Comparison of ENCODE assay signal across 30 cellular contexts in the genomic region with DNA sequence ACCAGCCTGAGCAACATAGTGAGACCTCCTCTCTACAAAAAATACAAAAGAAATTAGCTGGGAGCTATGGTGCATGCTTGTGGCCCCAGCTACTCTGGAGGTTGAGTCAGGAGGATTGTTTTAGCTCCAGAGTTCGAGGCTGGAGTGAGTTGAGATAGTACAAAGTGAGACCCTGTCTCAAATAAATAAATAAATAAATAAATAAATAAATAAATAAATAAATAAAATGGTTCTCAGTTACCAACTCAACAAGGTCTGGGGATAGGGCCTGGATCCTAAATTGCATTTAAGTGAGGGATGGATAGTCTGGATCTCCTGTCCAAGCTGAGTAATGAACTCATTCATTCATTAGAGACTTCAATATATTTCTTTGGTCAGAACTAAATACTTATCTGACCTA.
DNase-seq lines count a peak whose midpoint lies in the region; ATAC-seq, FAIRE-seq and TF ChIP-seq lines count a peak whose summit lies in the region.
"Had no signal": no experiment of that assay in that cellular context is flagged by ENCODE, and none has a peak within 500 bp of the region (broad histone marks: within the 10 kb centered on the region; RNA-seq: fewer than 3 reads in every experiment).

No MANE protein-coding gene starts in this region.

- no peaks in the 10 kb centered on the region for H3K36me3 ChIP-seq in HEK293 (ENCODE audit: control insufficient read depth in 2 of 2, insufficient read depth in 1 of 2, low read length in 2 of 2)
- H3K36me3 ChIP-seq: BE2C; BLaER1; BLaER1 treated with 17β-estradiol and CSF1 and Interleukin-3, amounts not matched to agents 10 nM and 100 nM had no signal

- H3K4me1 ChIP-seq in A549: no peaks in the 10 kb centered on the region
- no peaks in the 10 kb centered on the region for H3K4me1 ChIP-seq in HEK293 (ENCODE audit: control insufficient read depth, insufficient read depth, low read length)
- H3K4me1 ChIP-seq: BE2C; BLaER1; BLaER1 treated with 17β-estradiol and CSF1 and Interleukin-3, amounts not matched to agents 10 nM and 100 nM; Caco-2 had no signal

- no peak for TF ChIP-seq EP300 in A549 (IDR thresholded peaks at IDR 0.05)

- CTCF ChIA-PET in A549 (lab: Yijun Ruan, JAX) (interaction anchor here (0.6 to 0.7 kb wide), 2 partner anchors 480 to 594 kb away, joined by 3 to 5 read pairs; no protein-coding TSS in a partner anchor), HEK293 (lab: Yijun Ruan, JAX) (interaction anchor here (0.6 kb wide), 1 partner anchor 12 kb away, joined by 9 read pairs; no protein-coding TSS in a partner anchor)

- no peak for TF ChIP-seq POLR2A in A549 (IDR thresholded peaks at IDR 0.05; ENCODE audit: low read length)

- H3K27ac ChIP-seq in A549: no peak overlapping the region
- no peak overlapping the region for H3K27ac ChIP-seq in HEK293 (ENCODE audit: extremely low read depth, low read depth, low read length)
- H3K27ac ChIP-seq: 22Rv1; BLaER1; BLaER1 treated with 17β-estradiol and CSF1 and Interleukin-3, amounts not matched to agents 10 nM and 100 nM; C4-2B had no signal

- H3K4me3 ChIP-seq in A549: no peak overlapping the region
- no peak overlapping the region for H3K4me3 ChIP-seq in HEK293 (ENCODE audit: low read depth, low read length)
- H3K4me3 ChIP-seq: BLaER1; BLaER1 treated with 17β-estradiol and CSF1 and Interleukin-3, amounts not matched to agents 10 nM and 100 nM had no signal

- FAIRE-seq in A549 (lab: Jason Lieb, UNC): no peak
- FAIRE-seq: A204.1, D721Med had no signal

- no peak for ATAC-seq in A549
- ATAC-seq: CD8-positive, alpha-beta T cell had no signal

- WGBS in A549 (ENCODE audit: missing lambda C conversion rate): 0% methylated on average over 1 of the region's 1 CpG

- TF ChIP-seq CTCF in A549 (IDR thresholded peaks at IDR 0.05) (no peak), HEK293 (tag by site-specific recombination; IDR thresholded peaks at IDR 0.05) (no peak)

- H3K9me3 ChIP-seq in A549: no peaks in the 10 kb centered on the region
- H3K9me3 ChIP-seq in HEK293 (ENCODE audit: control insufficient read depth, insufficient read depth, low read depth, low read length): no peaks in the 10 kb centered on the region
- H3K9me3 ChIP-seq: BE2C; BLaER1; BLaER1 treated with 17β-estradiol and CSF1 and Interleukin-3, amounts not matched to agents 10 nM and 100 nM; Caco-2 had no signal

- no peak overlapping the region for H3K4me2 ChIP-seq in A549
- H3K4me2 ChIP-seq: BLaER1; BLaER1 treated with 17β-estradiol and CSF1 and Interleukin-3, amounts not matched to agents 10 nM and 100 nM had no signal

- TF ChIP-seq RAD21 in A549 (conservative IDR thresholded peaks at IDR 0.05 in 1 of 2, IDR thresholded peaks at IDR 0.05 in 1 of 2): no peak

- POLR2A ChIA-PET in A549 (lab: Yijun Ruan, JAX): interaction anchor here (0.6 kb wide), 1 partner anchor 158 kb away, joined by 3 read pairs; no protein-coding TSS in a partner anchor
- POLR2A ChIA-PET in HEK293 (lab: Yijun Ruan, JAX): no interaction called here

- DNase-seq in A549 (ENCODE audit: low read depth in 1 of 2, low spot score in 1 of 2) (no peak), GOT3 (lab: John Stamatoyannopoulos, UW) (no peak)
- no peak for DNase-seq in stimulated activated CD4-positive, alpha-beta T cell treated with anti-CD3 and anti-CD28 coated beads, Interleukin-4, amount 100 ng/mL, for 4 hours
- DNase-seq: 8988T; ACHN; AML-193; BE2C; C1 segment of cervical spinal cord; Caco-2; Calu3; CD4-positive, alpha-beta memory T cell; CD4-positive, alpha-beta T cell; CD4-positive, CD25-positive, alpha-beta regulatory T cell; CD8-positive, alpha-beta memory T cell; CD8-positive, alpha-beta T cell; COR-L47; DMS 273 treated with DMSO at 0.1 percent for 48 hours; DMS153; DMS53; DMS79; DMS79 treated with DMSO at 0.1 percent for 48 hours; DND-41; EL had no signal

TF ChIP-seq in A549, 52 proteins besides CTCF, POLR2A, EP300 and RAD21:
- peak; percentile 62 for TF ChIP-seq ZC3H11A (IDR thresholded peaks at IDR 0.05)
- TF ChIP-seq SMC3 (IDR thresholded peaks at IDR 0.05): no peak

TF ChIP-seq in HEK293, 187 proteins besides CTCF, POLR2A, EP300 and RAD21 (continues in another document):
- TF ChIP-seq ZNF510 (tag by site-specific recombination; IDR thresholded peaks at IDR 0.05; ENCODE audit: insufficient replicate concordance): peak; percentile 73
- TF ChIP-seq ZNF19 (tag by site-specific recombination; IDR thresholded peaks at IDR 0.05; ENCODE audit: low read depth): 0 out of 2 replicates have a peak, but pooled peaks have one; percentile 69
- no peak for TF ChIP-seq OVOL3 (tag by site-specific recombination; IDR thresholded peaks at IDR 0.05)
- TF ChIP-seq ZNF670 (tag by site-specific recombination; IDR thresholded peaks at IDR 0.05; ENCODE audit: low read depth): no peak
- TF ChIP-seq ZNF677 (tag by site-specific recombination; IDR thresholded peaks at IDR 0.05): no peak
- peak; percentile 88 for TF ChIP-seq ZNF555 (tag by site-specific recombination; conservative IDR thresholded peaks at IDR 0.05)
- peak; percentile 27; the same call in 1 of the 2 replicates for TF ChIP-seq ZNF341 (tag by site-specific recombination; IDR thresholded peaks at IDR 0.05; ENCODE audit: low read depth)
- 0 out of 2 replicates have a peak, but pooled peaks have one; percentile 23 for TF ChIP-seq ZNF266 (tag by site-specific recombination; IDR thresholded peaks at IDR 0.05; ENCODE audit: low read depth)
- TF ChIP-seq ZBTB8A (tag by site-specific recombination; IDR thresholded peaks at IDR 0.05): peak; percentile 52; the same call in 1 of the 2 replicates
- no peak for TF ChIP-seq ZNF302 (tag by site-specific recombination; IDR thresholded peaks at IDR 0.05; ENCODE audit: low read depth)
- peak; percentile 32; the same call in 1 of the 2 replicates for TF ChIP-seq GLI2 (tag by site-specific recombination; IDR thresholded peaks at IDR 0.05; ENCODE audit: borderline replicate concordance, low read depth)
- TF ChIP-seq ZBTB21 (tag by site-specific recombination; IDR thresholded peaks at IDR 0.05): 0 out of 2 replicates have a peak, but pooled peaks have one; percentile 32
- TF ChIP-seq, protein P1, sequence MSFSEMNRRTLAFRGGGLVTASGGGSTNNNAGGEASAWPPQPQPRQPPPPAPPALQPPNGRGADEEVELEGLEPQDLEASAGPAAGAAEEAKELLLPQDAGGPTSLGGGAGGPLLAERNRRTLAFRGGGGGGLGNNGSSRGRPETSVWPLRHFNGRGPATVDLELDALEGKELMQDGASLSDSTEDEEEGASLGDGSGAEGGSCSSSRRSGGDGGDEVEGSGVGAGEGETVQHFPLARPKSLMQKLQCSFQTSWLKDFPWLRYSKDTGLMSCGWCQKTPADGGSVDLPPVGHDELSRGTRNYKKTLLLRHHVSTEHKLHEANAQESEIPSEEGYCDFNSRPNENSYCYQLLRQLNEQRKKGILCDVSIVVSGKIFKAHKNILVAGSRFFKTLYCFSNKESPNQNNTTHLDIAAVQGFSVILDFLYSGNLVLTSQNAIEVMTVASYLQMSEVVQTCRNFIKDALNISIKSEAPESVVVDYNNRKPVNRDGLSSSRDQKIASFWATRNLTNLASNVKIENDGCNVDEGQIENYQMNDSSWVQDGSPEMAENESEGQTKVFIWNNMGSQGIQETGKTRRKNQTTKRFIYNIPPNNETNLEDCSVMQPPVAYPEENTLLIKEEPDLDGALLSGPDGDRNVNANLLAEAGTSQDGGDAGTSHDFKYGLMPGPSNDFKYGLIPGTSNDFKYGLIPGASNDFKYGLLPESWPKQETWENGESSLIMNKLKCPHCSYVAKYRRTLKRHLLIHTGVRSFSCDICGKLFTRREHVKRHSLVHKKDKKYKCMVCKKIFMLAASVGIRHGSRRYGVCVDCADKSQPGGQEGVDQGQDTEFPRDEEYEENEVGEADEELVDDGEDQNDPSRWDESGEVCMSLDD (tag by site-specific recombination; IDR thresholded peaks at IDR 0.05): no peak
- TF ChIP-seq ZNF140 (tag by site-specific recombination; IDR thresholded peaks at IDR 0.05): peak; percentile 73; the same call in 1 of the 2 replicates
- TF ChIP-seq, protein P2, sequence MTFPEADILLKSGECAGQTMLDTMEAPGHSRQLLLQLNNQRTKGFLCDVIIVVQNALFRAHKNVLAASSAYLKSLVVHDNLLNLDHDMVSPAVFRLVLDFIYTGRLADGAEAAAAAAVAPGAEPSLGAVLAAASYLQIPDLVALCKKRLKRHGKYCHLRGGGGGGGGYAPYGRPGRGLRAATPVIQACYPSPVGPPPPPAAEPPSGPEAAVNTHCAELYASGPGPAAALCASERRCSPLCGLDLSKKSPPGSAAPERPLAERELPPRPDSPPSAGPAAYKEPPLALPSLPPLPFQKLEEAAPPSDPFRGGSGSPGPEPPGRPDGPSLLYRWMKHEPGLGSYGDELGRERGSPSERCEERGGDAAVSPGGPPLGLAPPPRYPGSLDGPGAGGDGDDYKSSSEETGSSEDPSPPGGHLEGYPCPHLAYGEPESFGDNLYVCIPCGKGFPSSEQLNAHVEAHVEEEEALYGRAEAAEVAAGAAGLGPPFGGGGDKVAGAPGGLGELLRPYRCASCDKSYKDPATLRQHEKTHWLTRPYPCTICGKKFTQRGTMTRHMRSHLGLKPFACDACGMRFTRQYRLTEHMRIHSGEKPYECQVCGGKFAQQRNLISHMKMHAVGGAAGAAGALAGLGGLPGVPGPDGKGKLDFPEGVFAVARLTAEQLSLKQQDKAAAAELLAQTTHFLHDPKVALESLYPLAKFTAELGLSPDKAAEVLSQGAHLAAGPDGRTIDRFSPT (tag by site-specific recombination; IDR thresholded peaks at IDR 0.05): no peak
- TF ChIP-seq ZNF202 (tag by site-specific recombination; IDR thresholded peaks at IDR 0.05; ENCODE audit: borderline replicate concordance): 0 out of 2 replicates have a peak, but pooled peaks have one; percentile 45
- 0 out of 2 replicates have a peak, but pooled peaks have one; percentile 14 for TF ChIP-seq ZNF292 (tag by site-specific recombination; IDR thresholded peaks at IDR 0.05; ENCODE audit: borderline replicate concordance, low read depth)
- no peak for TF ChIP-seq ZNF629 (tag by site-specific recombination; IDR thresholded peaks at IDR 0.05)

Comparison
In these comparisons a context has a peak if more than half of its experiments do, and no peak if none do; other contexts are left out.
1. Of the 5 proteins assayed by ChIP-seq in both HEK293 and A549: peak only in HEK293: REST; only in A549: none; in both: none; in neither: 4.